In the genomic region with DNA sequence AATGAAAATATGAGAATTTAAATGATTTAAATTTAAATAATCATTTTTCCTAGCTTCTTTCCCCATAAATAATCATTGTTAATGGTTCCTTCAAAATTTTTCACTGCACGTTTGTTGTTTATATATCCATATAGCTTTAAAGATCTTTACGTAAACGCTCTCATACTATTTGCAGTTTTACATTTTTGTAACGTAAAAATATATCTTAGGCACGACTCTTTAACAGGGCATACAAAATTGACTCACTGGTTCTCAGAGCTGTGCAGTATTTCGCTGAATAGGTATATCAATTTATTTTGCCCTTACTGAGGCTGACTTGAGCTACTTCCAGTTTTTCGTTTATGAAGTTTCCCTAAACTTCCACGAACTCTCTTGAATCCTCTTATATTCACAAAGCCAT, we compare ENCODE assay signal across 39 cellular contexts.
"Had no signal": no experiment of that assay in that cellular context is flagged by ENCODE, and none has a peak within 500 bp of the region (broad histone marks: within the 10 kb centered on the region; RNA-seq: fewer than 3 reads in every experiment).

No MANE protein-coding gene starts in this region.

- H3K27me3 ChIP-seq: adrenal gland, ascending aorta, body of pancreas, brain microvascular endothelial cell, breast epithelium, cardiac muscle cell had no signal

- H3K27ac Mint-ChIP-seq: activated naive CD4-positive, alpha-beta T cell treated with anti-CD3 and anti-CD28 coated beads for 36 hours; activated naive CD4-positive, alpha-beta T cell treated with anti-CD3 and anti-CD28 coated beads, Interleukin-2, amount 10 ng/mL, durations not matched to agents 7 days and 5 days; activated naive CD4-positive, alpha-beta T cell treated with anti-CD3 and anti-CD28 coated beads, Interleukin-2, amount 50 U/mL, for 24 hours; activated naive CD4-positive, alpha-beta T cell treated with anti-CD3 and anti-CD28 coated beads, Interleukin-2, amount 50 U/mL, for 72 hours; activated naive CD8-positive, alpha-beta T cell; activated naive CD8-positive, alpha-beta T cell treated with anti-CD3 and anti-CD28 coated beads for 36 hours; activated naive CD8-positive, alpha-beta T cell treated with anti-CD3 and anti-CD28 coated beads, Interleukin-2, amount 10 ng/mL, durations not matched to agents 7 days and 5 days; activated naive CD8-positive, alpha-beta T cell treated with anti-CD3 and anti-CD28 coated beads, Interleukin-2, amount 50 U/mL, for 24 hours; activated T-cell treated with anti-CD3 and anti-CD28 coated beads, Interleukin-2, amount 50 U/mL, for 24 hours; activated T-cell treated with anti-CD3 and anti-CD28 coated beads, Interleukin-2, amount 50 U/mL, for 72 hours; activated T-helper 1 cell treated with anti-CD3 and anti-CD28 coated beads, Interleukin-12 subunit alpha, Interleukin-12 subunit beta, Interleukin-2, Interleukin-4 antibody, amounts not matched to agents 30 ng/mL and 10 ng/mL and 1 ng/mL, durations not matched to agents 14 hours and 24 hours and 36 hours; activated T-helper 17 cell treated with anti-CD3 and anti-CD28 coated beads, Interleukin-2, amount 50 U/mL, for 72 hours; activated T-helper 2 cell treated with anti-CD3 and anti-CD28 coated beads, Interferon-gamma antibody, Interleukin-2, Interleukin-4, amounts not matched to agents 10 μg/mL and 5 μg/mL and 100 μg/mL, durations not matched to agents 14 hours and 24 hours and 36 hours; brain had no signal

- H3K4me3 ChIP-seq: adrenal gland, ascending aorta, body of pancreas, breast epithelium, cardiac muscle cell had no signal

- H3K36me3 Mint-ChIP-seq: activated naive CD4-positive, alpha-beta T cell treated with anti-CD3 and anti-CD28 coated beads, Interleukin-2, amount 10 ng/mL, durations not matched to agents 7 days and 5 days; brain had no signal

- FAIRE-seq: astrocyte, bronchial epithelial cell had no signal

- H3K4me3 Mint-ChIP-seq: activated naive CD4-positive, alpha-beta T cell treated with anti-CD3 and anti-CD28 coated beads for 36 hours; activated naive CD4-positive, alpha-beta T cell treated with anti-CD3 and anti-CD28 coated beads, Interleukin-2, amount 10 ng/mL, durations not matched to agents 7 days and 5 days; activated naive CD4-positive, alpha-beta T cell treated with anti-CD3 and anti-CD28 coated beads, Interleukin-2, amount 50 U/mL, for 24 hours; activated naive CD8-positive, alpha-beta T cell; activated naive CD8-positive, alpha-beta T cell treated with anti-CD3 and anti-CD28 coated beads for 36 hours; activated naive CD8-positive, alpha-beta T cell treated with anti-CD3 and anti-CD28 coated beads, Interleukin-2, amount 10 ng/mL, durations not matched to agents 7 days and 5 days; activated naive CD8-positive, alpha-beta T cell treated with anti-CD3 and anti-CD28 coated beads, Interleukin-2, amount 50 U/mL, for 24 hours; activated T-cell treated with anti-CD3 and anti-CD28 coated beads, Interleukin-2, amount 50 U/mL, for 24 hours; activated T-cell treated with anti-CD3 and anti-CD28 coated beads, Interleukin-2, amount 50 U/mL, for 4 hours; activated T-cell treated with anti-CD3 and anti-CD28 coated beads, Interleukin-2, amount 50 U/mL, for 72 hours; activated T-helper 1 cell treated with anti-CD3 and anti-CD28 coated beads, Interleukin-12 subunit alpha, Interleukin-12 subunit beta, Interleukin-2, Interleukin-4 antibody, amounts not matched to agents 30 ng/mL and 10 ng/mL and 1 ng/mL, durations not matched to agents 14 hours and 24 hours and 36 hours; activated T-helper 17 cell treated with anti-CD3 and anti-CD28 coated beads, Interleukin-2, amount 50 U/mL, for 72 hours; brain; central memory CD8-positive, alpha-beta T cell had no signal

- H3K27me3 Mint-ChIP-seq: activated naive CD4-positive, alpha-beta T cell treated with anti-CD3 and anti-CD28 coated beads, Interleukin-2, amount 10 ng/mL, durations not matched to agents 7 days and 5 days; activated naive CD4-positive, alpha-beta T cell treated with anti-CD3 and anti-CD28 coated beads, Interleukin-2, amount 50 U/mL, for 24 hours; activated naive CD8-positive, alpha-beta T cell; activated naive CD8-positive, alpha-beta T cell treated with anti-CD3 and anti-CD28 coated beads for 36 hours; activated naive CD8-positive, alpha-beta T cell treated with anti-CD3 and anti-CD28 coated beads, Interleukin-2, amount 10 ng/mL, durations not matched to agents 7 days and 5 days; activated naive CD8-positive, alpha-beta T cell treated with anti-CD3 and anti-CD28 coated beads, Interleukin-2, amount 50 U/mL, for 24 hours; activated T-cell treated with anti-CD3 and anti-CD28 coated beads, Interleukin-2, amount 50 U/mL, for 24 hours; activated T-helper 17 cell treated with anti-CD3 and anti-CD28 coated beads, Interleukin-2, amount 50 U/mL, for 72 hours; central memory CD8-positive, alpha-beta T cell had no signal

- H3K4me1 Mint-ChIP-seq: activated naive CD4-positive, alpha-beta T cell treated with anti-CD3 and anti-CD28 coated beads, Interleukin-2, amount 10 ng/mL, durations not matched to agents 7 days and 5 days; activated naive CD4-positive, alpha-beta T cell treated with anti-CD3 and anti-CD28 coated beads, Interleukin-2, amount 50 U/mL, for 24 hours; activated naive CD8-positive, alpha-beta T cell treated with anti-CD3 and anti-CD28 coated beads, Interleukin-2, amount 10 ng/mL, durations not matched to agents 7 days and 5 days; brain; central memory CD8-positive, alpha-beta T cell had no signal

- H3K9me3 ChIP-seq: adrenal gland had no signal

- ATAC-seq: activated naive CD4-positive, alpha-beta T cell treated with anti-CD3 and anti-CD28 coated beads, Interleukin-2, amount 50 U/mL, for 72 hours; activated naive CD8-positive, alpha-beta T cell treated with anti-CD3 and anti-CD28 coated beads, Interleukin-2, amount 50 U/mL, for 24 hours; activated T-cell treated with anti-CD3 and anti-CD28 coated beads, Interleukin-2, amount 50 U/mL, for 4 hours; activated T-cell treated with anti-CD3 and anti-CD28 coated beads, Interleukin-2, amount 50 U/mL, for 72 hours; activated T-helper 17 cell treated with anti-CD3 and anti-CD28 coated beads, Interleukin-2, amount 50 U/mL, for 72 hours; body of pancreas had no signal

- H3K9me3 Mint-ChIP-seq: activated naive CD4-positive, alpha-beta T cell treated with anti-CD3 and anti-CD28 coated beads for 36 hours; activated naive CD4-positive, alpha-beta T cell treated with anti-CD3 and anti-CD28 coated beads, Interleukin-2, amount 10 ng/mL, durations not matched to agents 7 days and 5 days; activated naive CD4-positive, alpha-beta T cell treated with anti-CD3 and anti-CD28 coated beads, Interleukin-2, amount 50 U/mL, for 24 hours; activated naive CD8-positive, alpha-beta T cell treated with anti-CD3 and anti-CD28 coated beads, Interleukin-2, amount 10 ng/mL, durations not matched to agents 7 days and 5 days; activated T-cell treated with anti-CD3 and anti-CD28 coated beads, Interleukin-2, amount 50 U/mL, for 24 hours; activated T-cell treated with anti-CD3 and anti-CD28 coated beads, Interleukin-2, amount 50 U/mL, for 4 hours; activated T-helper 1 cell treated with anti-CD3 and anti-CD28 coated beads, Interleukin-12 subunit alpha, Interleukin-12 subunit beta, Interleukin-2, Interleukin-4 antibody, amounts not matched to agents 30 ng/mL and 10 ng/mL and 1 ng/mL, durations not matched to agents 14 hours and 24 hours and 36 hours; activated T-helper 2 cell treated with anti-CD3 and anti-CD28 coated beads, Interferon-gamma antibody, Interleukin-2, Interleukin-4, amounts not matched to agents 10 μg/mL and 5 μg/mL and 100 μg/mL, durations not matched to agents 14 hours and 24 hours and 36 hours; brain; central memory CD8-positive, alpha-beta T cell had no signal

- DNase-seq: activated effector memory CD4-positive, alpha-beta T cell treated with anti-CD3 and anti-CD28 coated beads, Interleukin-2, amount 50 U/mL, for 16 hours; activated effector memory CD4-positive, alpha-beta T cell treated with Interleukin-2 at 50 U/mL for 16 hours; activated gamma-delta T cell; activated gamma-delta T cell treated with Interleukin-2 at 50 U/mL for 16 hours; activated naive CD4-positive, alpha-beta T cell; activated naive CD4-positive, alpha-beta T cell treated with anti-CD3 and anti-CD28 coated beads for 36 hours; activated naive CD4-positive, alpha-beta T cell treated with anti-CD3 and anti-CD28 coated beads, Interleukin-2, amount 10 ng/mL, durations not matched to agents 7 days and 5 days; activated naive CD4-positive, alpha-beta T cell treated with anti-CD3 and anti-CD28 coated beads, Interleukin-2, amount 50 U/mL, for 16 hours; activated naive CD4-positive, alpha-beta T cell treated with Interleukin-2 at 50 U/mL for 16 hours; activated naive CD8-positive, alpha-beta T cell treated with anti-CD3 and anti-CD28 coated beads for 36 hours; activated naive CD8-positive, alpha-beta T cell treated with anti-CD3 and anti-CD28 coated beads, Interleukin-2, amount 10 ng/mL, durations not matched to agents 7 days and 5 days; activated naive CD8-positive, alpha-beta T cell treated with anti-CD3 and anti-CD28 coated beads, Interleukin-2, amount 50 U/mL, for 24 hours; activated T-cell treated with anti-CD3 and anti-CD28 coated beads, Interleukin-2, amount 50 U/mL, for 24 hours; activated T-cell treated with anti-CD3 and anti-CD28 coated beads, Interleukin-2, amount 50 U/mL, for 4 hours; activated T-cell treated with anti-CD3 and anti-CD28 coated beads, Interleukin-2, amount 50 U/mL, for 48 hours; activated T-cell treated with anti-CD3 and anti-CD28 coated beads, Interleukin-2, amount 50 U/mL, for 72 hours; adrenal gland; amniotic stem cell; amygdala; anterior cingulate cortex; aorta; body of pancreas; brain microvascular endothelial cell; caudate nucleus; central memory CD4-positive, alpha-beta T cell; cerebellar nuclear complex had no signal

- H3K27ac ChIP-seq: adrenal gland, ascending aorta, body of pancreas, brain microvascular endothelial cell, breast epithelium, cardiac muscle cell had no signal

- H3K4me1 ChIP-seq: adrenal gland, ascending aorta, body of pancreas, breast epithelium had no signal

- H3K36me3 ChIP-seq: adrenal gland, ascending aorta, brain microvascular endothelial cell, breast epithelium, cardiac muscle cell had no signal
